10 cellular contexts compared by ENCODE assay signal in the genomic region with DNA sequence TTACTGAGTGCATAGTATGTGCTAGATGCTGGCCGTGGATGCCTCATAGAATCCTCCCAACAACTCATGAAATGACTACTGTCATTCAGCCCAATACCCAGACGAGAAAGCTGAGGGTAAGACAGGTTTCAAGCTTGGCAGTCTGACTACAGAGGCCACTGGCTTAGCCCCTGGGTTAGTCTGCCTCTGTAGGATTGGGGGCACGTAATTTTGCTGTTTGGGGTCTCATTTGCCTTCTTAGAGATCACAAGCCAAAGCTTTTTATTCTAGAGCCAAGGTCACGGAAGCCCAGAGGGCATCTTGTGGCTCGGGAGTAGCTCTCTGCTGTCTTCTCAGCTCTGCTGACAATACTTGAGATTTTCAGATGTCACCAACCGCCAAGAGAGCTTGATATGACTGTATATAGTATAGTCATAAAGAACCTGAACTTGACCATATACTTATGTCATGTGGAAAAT. TPM values are rescaled to one million over a fixed set of nuclear protein-coding genes. Genes with fewer than 3 reads are reported as not detected.
DNase-seq lines count a peak whose midpoint lies in the region; ATAC-seq and TF ChIP-seq lines count a peak whose summit lies in the region.
"Had no signal": no experiment of that assay in that cellular context is flagged by ENCODE, and none has a peak within 500 bp of the region (broad histone marks: within the 10 kb centered on the region; RNA-seq: fewer than 3 reads in every experiment).

No MANE protein-coding gene starts in this region.

- peak overlapping the region; percentile 63 for H3K4me3 Mint-ChIP-seq in activated naive CD8-positive, alpha-beta T cell treated with anti-CD3 and anti-CD28 coated beads, Interleukin-2, amount 10 ng/mL, durations not matched to agents 7 days and 5 days

- CTCF ChIA-PET in PC-9 (lab: Charles Lee) = interaction anchor here (0.6 to 1.5 kb wide), 2 partner anchors 286 to 431 kb away, joined by 3 to 4 read pairs; no protein-coding TSS in a partner anchor

- H3K4me3 ChIP-seq in PC-9 (no peak overlapping the region), aorta (ENCODE audit: low read length in 2 of 2) (no peak overlapping the region)
- H3K4me3 ChIP-seq: breast epithelium had no signal

- H3K9me3 ChIP-seq in PC-9 (ENCODE audit: insufficient read depth, low read depth) (no peaks in the 10 kb centered on the region), aorta (ENCODE audit: control insufficient read depth, low read length) (peaks cover 2% of the 10 kb centered on the region)
- H3K9me3 ChIP-seq: breast epithelium, heart right ventricle had no signal

- no TSS peak for BruUV-seq in PC-9 (replicated peaks; lab: Mats Ljungman, UMichigan)

- POLR2A ChIA-PET in activated naive CD8-positive, alpha-beta T cell treated with anti-CD3 and anti-CD28 coated beads, Interleukin-2, amount 10 ng/mL, durations not matched to agents 7 days and 5 days (lab: Charles Lee) = interaction anchor here (0.9 to 5.9 kb wide), 13 partner anchors 8 to 283 kb away, joined by 3 to 57 read pairs (median 18); a partner anchor contains a TSS
- POLR2A ChIA-PET in PC-9 (lab: Charles Lee; ENCODE audit: unreplicated experiment) = interaction anchor here (0.6 kb wide), 1 partner anchor 40 kb away, joined by 3 read pairs; no protein-coding TSS in a partner anchor

- H2AFZ ChIP-seq in PC-9 = no peak overlapping the region

- H3K27me3 Mint-ChIP-seq in activated naive CD8-positive, alpha-beta T cell treated with anti-CD3 and anti-CD28 coated beads, Interleukin-2, amount 10 ng/mL, durations not matched to agents 7 days and 5 days = no peaks in the 10 kb centered on the region

- no peaks in the 10 kb centered on the region for H3K9me2 ChIP-seq in PC-9 (ENCODE audit: insufficient read depth)

- H3K4me2 ChIP-seq in PC-9 = no peak overlapping the region

- H3K27me3 ChIP-seq in PC-9 (ENCODE audit: insufficient read depth, low read depth) (no peaks in the 10 kb centered on the region), aorta (ENCODE audit: control insufficient read depth in 1 of 2, insufficient read depth in 2 of 2, low read length in 1 of 2) (no peaks in the 10 kb centered on the region)

- H3K36me3 ChIP-seq in PC-9 (ENCODE audit: low read depth) = no peaks in the 10 kb centered on the region
- no peaks in the 10 kb centered on the region for H3K36me3 ChIP-seq in aorta (ENCODE audit: control insufficient read depth in 1 of 2, insufficient read depth in 2 of 2, low read length in 1 of 2)
- H3K36me3 ChIP-seq: breast epithelium, heart right ventricle had no signal

- H3K4me1 ChIP-seq in PC-9 (replicated peaks; ENCODE audit: insufficient read depth) = peaks cover 19% of the 10 kb centered on the region
- no peaks in the 10 kb centered on the region for H3K4me1 ChIP-seq in aorta (ENCODE audit: control insufficient read depth in 1 of 2, insufficient read depth in 2 of 2, low read length in 2 of 2)
- H3K4me1 ChIP-seq: breast epithelium had no signal

- H3F3A ChIP-seq in PC-9 (ENCODE audit: insufficient read depth, low read depth) = 0 out of 2 replicates have a peak, but pooled peaks cover 4% of the 10 kb centered on the region

- H3K9me3 Mint-ChIP-seq in activated naive CD8-positive, alpha-beta T cell treated with anti-CD3 and anti-CD28 coated beads, Interleukin-2, amount 10 ng/mL, durations not matched to agents 7 days and 5 days = peaks cover 5% of the 10 kb centered on the region

- intact Hi-C loops in PC-9 (cut with micrococcal nuclease; ENCODE audit: unreplicated experiment) = loop anchor here (10.0 kb wide), 1 partner anchor 1335 kb away; no protein-coding TSS in a partner anchor
- intact Hi-C loops in aorta (cut with DNase I) = no loop called here

- peak; percentile 61 for ATAC-seq in HG03280 (IDR thresholded peaks at IDR 0.05; ENCODE audit: unreplicated experiment)
- ATAC-seq in activated naive CD8-positive, alpha-beta T cell treated with anti-CD3 and anti-CD28 coated beads, Interleukin-2, amount 10 ng/mL, durations not matched to agents 7 days and 5 days (ENCODE audit: low read depth) = peak; percentile 32
- no peak for ATAC-seq in aorta (ENCODE audit: low FRiP score)
- ATAC-seq: heart right ventricle had no signal

- peaks cover 37% of the 10 kb centered on the region for H3K36me3 Mint-ChIP-seq in activated naive CD8-positive, alpha-beta T cell treated with anti-CD3 and anti-CD28 coated beads, Interleukin-2, amount 10 ng/mL, durations not matched to agents 7 days and 5 days

- no peaks in the 10 kb centered on the region for H4K20me1 ChIP-seq in PC-9 (ENCODE audit: insufficient read depth)

- H3K27ac ChIP-seq in temporal lobe (ENCODE audit: low read depth, low read length) (peak overlapping the region; percentile 36), PC-9 (no peak overlapping the region), aorta (ENCODE audit: low read depth in 1 of 2, low read length in 2 of 2) (no peak overlapping the region)

- DNase-seq in activated effector memory CD4-positive, alpha-beta T cell treated with anti-CD3 and anti-CD28 coated beads, Interleukin-2, amount 50 U/mL, for 16 hours = peak; percentile 68
- no peak for DNase-seq in activated effector memory CD4-positive, alpha-beta T cell treated with Interleukin-2 at 50 U/mL for 16 hours
- DNase-seq in activated naive CD8-positive, alpha-beta T cell treated with anti-CD3 and anti-CD28 coated beads, Interleukin-2, amount 10 ng/mL, durations not matched to agents 7 days and 5 days = no peak
- DNase-seq in cortex of kidney (lab: John Stamatoyannopoulos, UW) (no peak), PC-9 (no peak), aorta (no peak)
- DNase-seq: heart right ventricle had no signal

- no peaks in the 10 kb centered on the region for H3K79me2 ChIP-seq in PC-9 (ENCODE audit: low read depth)

- H3K4me1 Mint-ChIP-seq in activated naive CD8-positive, alpha-beta T cell treated with anti-CD3 and anti-CD28 coated beads, Interleukin-2, amount 10 ng/mL, durations not matched to agents 7 days and 5 days = peaks cover 71% of the 10 kb centered on the region

- TF ChIP-seq CTCF in PC-9 (conservative IDR thresholded peaks at IDR 0.05) = no peak

- peak overlapping the region; percentile 81 for H3K27ac Mint-ChIP-seq in activated naive CD8-positive, alpha-beta T cell treated with anti-CD3 and anti-CD28 coated beads, Interleukin-2, amount 10 ng/mL, durations not matched to agents 7 days and 5 days

- 68 to 69% methylated on average over 6 of the region's 6 CpGs for WGBS in aorta, 2 donors

RNA-seq across cellular contexts. Expression of a gene that starts 1.0 kb away (rescaled TPM):
- total RNA-seq in activated naive CD8-positive, alpha-beta T cell treated with anti-CD3 and anti-CD28 coated beads, Interleukin-2, amount 10 ng/mL, durations not matched to agents 7 days and 5 days = 10 to 100 TPM; 39.6 to 44.3 TPM
- not detected for total RNA-seq in temporal lobe
- total RNA-seq in PC-9 (2021) = not detected in 2 replicates
- 1 to 10 TPM; 4.1 to 5.7 TPM for total RNA-seq in aorta
- polyA plus RNA-seq in aorta = 1 to 10 TPM in 1 of 2 donors, under 1 TPM in 1; 0.05 to 2.1 TPM

RNA-seq across cellular contexts. Expression of a gene that starts 15.8 kb away (rescaled TPM):
- total RNA-seq in activated naive CD8-positive, alpha-beta T cell treated with anti-CD3 and anti-CD28 coated beads, Interleukin-2, amount 10 ng/mL, durations not matched to agents 7 days and 5 days = 10 to 100 TPM; 52.5 to 53.0 TPM
- 0.25 TPM for total RNA-seq in temporal lobe
- not detected in 2 replicates for total RNA-seq in PC-9 (2021)
- 1 to 10 TPM; 2.8 to 6.2 TPM for total RNA-seq in aorta
- polyA plus RNA-seq in aorta = under 1 TPM in 1 of 2 donors, not detected in 1; 0.18 TPM

RNA-seq across cellular contexts. Expression of a gene that starts 37.4 kb away (rescaled TPM):
- total RNA-seq in activated naive CD8-positive, alpha-beta T cell treated with anti-CD3 and anti-CD28 coated beads, Interleukin-2, amount 10 ng/mL, durations not matched to agents 7 days and 5 days = 10 to 100 TPM; 13.5 to 14.4 TPM
- total RNA-seq in temporal lobe (0.25 TPM), PC-9 (2021) (1.2 TPM in 2 replicates), aorta (1 to 10 TPM; 3.1 to 5.1 TPM)
- polyA plus RNA-seq in aorta = 1 to 10 TPM in 1 of 2 donors, under 1 TPM in 1; 0.59 to 1.8 TPM

Comparison
In these comparisons a context has a peak if more than half of its experiments do, and no peak if none do; other contexts are left out.
1. RNA of a gene that starts 1.0 kb away (total RNA-seq): 39.6 to 44.3 TPM in activated naive CD8-positive, alpha-beta T cell treated with anti-CD3 and anti-CD28 coated beads, Interleukin-2, amount 10 ng/mL, durations not matched to agents 7 days and 5 days; 4.1 to 5.7 TPM in aorta, not detected in temporal lobe (single experiment) and not detected in PC-9; every median in the first group is over 4 times any median in the second.
2. RNA of a gene that starts 15.8 kb away (total RNA-seq): 52.5 to 53.0 TPM in activated naive CD8-positive, alpha-beta T cell treated with anti-CD3 and anti-CD28 coated beads, Interleukin-2, amount 10 ng/mL, durations not matched to agents 7 days and 5 days; 2.8 to 6.2 TPM in aorta, 0.25 TPM in temporal lobe (single experiment) and not detected in PC-9; every median in the first group is over 4 times any median in the second.